Comparison of ENCODE assay signal across 20 cellular contexts in genomic region chr14:42370056-42370455, GRCh38.
DNase-seq lines count a peak whose midpoint lies in the region; ATAC-seq, FAIRE-seq and TF ChIP-seq lines count a peak whose summit lies in the region.
"Had no signal": no experiment of that assay in that cellular context is flagged by ENCODE, and none has a peak within 500 bp of the region (broad histone marks: within the 10 kb centered on the region; RNA-seq: fewer than 3 reads in every experiment).

No MANE protein-coding gene starts in this region.

- TF ChIP-seq RAD21 in GM12878 (IDR thresholded peaks at IDR 0.05; ENCODE audit: insufficient read depth, low read depth, low read length), result no peak

- in situ Hi-C loops in GM12878 (cut with MboI), result no loop called here

- DNase-seq in GM12878 (ENCODE audit: low read depth, low spot score), result no peak
- DNase-seq in body of pancreas, result no peak
- DNase-seq in hepatocyte (ENCODE audit: low spot score), result no peak
- DNase-seq: AML-193; Caco-2; CD4-positive, alpha-beta T cell; H9; KG1 had no signal

- POLR2A ChIA-PET in GM12878 (lab: Charles Lee), result no interaction called here

- H3K27me3 ChIP-seq in GM12878 (replicated peaks in 1 of 2; ENCODE audit: control insufficient read depth in 2 of 2, insufficient read depth in 2 of 2, low read length in 1 of 2) (no peaks in the 10 kb centered on the region), body of pancreas (no peaks in the 10 kb centered on the region), hepatocyte (no peaks in the 10 kb centered on the region)

- H3K9me3 ChIP-seq in GM12878 (replicated peaks; ENCODE audit: control insufficient read depth, insufficient read depth, low read length), result no peaks in the 10 kb centered on the region
- no peaks in the 10 kb centered on the region for H3K9me3 ChIP-seq in body of pancreas
- H3K9me3 ChIP-seq in hepatocyte (ENCODE audit: low read depth), result no peaks in the 10 kb centered on the region
- H3K9me3 ChIP-seq: A549, Caco-2 had no signal

- H3K4me3 ChIP-seq in GM12878, result no peak overlapping the region
- H3K4me3 ChIP-seq in body of pancreas, result no peak overlapping the region
- H3K4me3 ChIP-seq in hepatocyte, result no peak overlapping the region
- H3K4me3 ChIP-seq: A549 had no signal

- no peak for TF ChIP-seq CTCF in GM12878 (IDR thresholded peaks at IDR 0.05 in 2 of 3, conservative IDR thresholded peaks at IDR 0.05 in 1 of 3; ENCODE audit: control insufficient read depth in 2 of 3, extremely low read depth in 1 of 3, insufficient read depth in 1 of 3, low read depth in 3 of 3, low read length in 3 of 3)
- TF ChIP-seq CTCF in body of pancreas (IDR thresholded peaks at IDR 0.05), result no peak
- TF ChIP-seq CTCF in hepatocyte (IDR thresholded peaks at IDR 0.05; ENCODE audit: poor library complexity), result no peak

- intact Hi-C loops in GM12878 (cut with micrococcal nuclease; ENCODE audit: unreplicated experiment), result no loop called here
- intact Hi-C loops in body of pancreas (cut with DNase I), result no loop called here

- RAD21 ChIA-PET in GM12878 (lab: Charles Lee; ENCODE audit: unreplicated experiment), result no interaction called here

- TF ChIP-seq EP300 in GM12878 (IDR thresholded peaks at IDR 0.05; ENCODE audit: borderline replicate concordance in 1 of 2, control insufficient read depth in 1 of 2, low read depth in 2 of 2, low read length in 2 of 2), result no peak

- H4K20me1 ChIP-seq in GM12878 (ENCODE audit: control insufficient read depth, insufficient read depth) (no peaks in the 10 kb centered on the region), hepatocyte (ENCODE audit: insufficient read depth, poor library complexity, severe bottlenecking) (no peaks in the 10 kb centered on the region)

- SMC1A ChIA-PET in GM12878 (lab: Charles Lee; ENCODE audit: uncharacterized antibody, unreplicated experiment), result interaction anchor here (1.0 kb wide), 1 partner anchor 34 kb away, joined by 3 read pairs; no protein-coding TSS in a partner anchor

- no peak overlapping the region for H3K4me2 ChIP-seq in GM12878 (ENCODE audit: control insufficient read depth, insufficient read depth)
- H3K4me2 ChIP-seq in hepatocyte, result no peak overlapping the region
- H3K4me2 ChIP-seq: A549 had no signal

- H3K4me1 ChIP-seq in GM12878 (ENCODE audit: control insufficient read depth, insufficient read depth, low read length) (no peaks in the 10 kb centered on the region), body of pancreas (no peaks in the 10 kb centered on the region), hepatocyte (ENCODE audit: insufficient read depth) (no peaks in the 10 kb centered on the region)
- H3K4me1 ChIP-seq: A549, Caco-2 had no signal

- H3K36me3 ChIP-seq in GM12878 (ENCODE audit: control insufficient read depth in 2 of 2, insufficient read depth in 2 of 2, low read length in 1 of 2), result no peaks in the 10 kb centered on the region
- no peaks in the 10 kb centered on the region for H3K36me3 ChIP-seq in body of pancreas (replicated peaks in 1 of 2; ENCODE audit: insufficient read depth in 1 of 2, low read depth in 2 of 2)
- H3K36me3 ChIP-seq in hepatocyte (replicated peaks; ENCODE audit: insufficient read depth, low read depth), result no peaks in the 10 kb centered on the region

- no peak for FAIRE-seq in GM12878 (lab: Jason Lieb, UNC)
- FAIRE-seq: A549, D721Med, G401.6, GM12892, GM18507, H1 had no signal

- TF ChIP-seq POLR2A in GM12878 (IDR thresholded peaks at IDR 0.05; ENCODE audit: low read depth, low read length), result no peak
- TF ChIP-seq POLR2A in body of pancreas (IDR thresholded peaks at IDR 0.05), result no peak

- H3K27ac ChIP-seq in GM12878 (ENCODE audit: control insufficient read depth, insufficient read depth) (no peak overlapping the region), body of pancreas (no peak overlapping the region), hepatocyte (no peak overlapping the region)
- H3K27ac ChIP-seq: 22Rv1, A549, C4-2B had no signal

- 0% methylated on average over 1 of the region's 1 CpG for WGBS in GM12878 (ENCODE audit: insufficient coverage, insufficient replicate concordance, low lambda C conversion rate, missing lambda C conversion rate)
- 35 to 62% methylated on average over 1 of the region's 1 CpG for WGBS in body of pancreas, 2 donors
- 92% methylated on average over 1 of the region's 1 CpG for WGBS in hepatocyte (ENCODE audit: low lambda C conversion rate, missing lambda C conversion rate)

- CTCF ChIA-PET in GM12878 (lab: Yijun Ruan, JAX), result no interaction called here

- BruUV-seq in GM12878 (replicated peaks; lab: Mats Ljungman, UMichigan), result no TSS peak

- H3K79me2 ChIP-seq in GM12878 (ENCODE audit: control insufficient read depth, insufficient read depth, low read length), result no peaks in the 10 kb centered on the region
- H3K79me2 ChIP-seq in hepatocyte, result no peaks in the 10 kb centered on the region

- H3K9ac ChIP-seq in GM12878 (ENCODE audit: control insufficient read depth, insufficient read depth, low read length), result no peak overlapping the region

- H3K9me2 ChIP-seq in hepatocyte (replicated peaks; ENCODE audit: insufficient read depth), result no peaks in the 10 kb centered on the region

- ATAC-seq in GM18520 (IDR thresholded peaks at IDR 0.05; ENCODE audit: unreplicated experiment), result peak; percentile 40
- ATAC-seq in GM19452 (IDR thresholded peaks at IDR 0.05; ENCODE audit: unreplicated experiment), result peak; percentile 53
- peak; percentile 50 for ATAC-seq in HG02885 (IDR thresholded peaks at IDR 0.05; ENCODE audit: poor library complexity, unreplicated experiment)
- peak; percentile 30; the same call in 2 of the 3 replicates for ATAC-seq in GM12878
- no peak for ATAC-seq in HG03457 (IDR thresholded peaks at IDR 0.05; ENCODE audit: unreplicated experiment)
- ATAC-seq in body of pancreas, result no peak
- ATAC-seq: A549 had no signal

- H2AFZ ChIP-seq in GM12878 (ENCODE audit: control insufficient read depth, low read depth, low read length), result no peak overlapping the region
- H2AFZ ChIP-seq in hepatocyte, result no peak overlapping the region

TF ChIP-seq in GM12878, 131 proteins besides CTCF, POLR2A, EP300 and RAD21:
- TF ChIP-seq CHD4 (IDR thresholded peaks at IDR 0.05) (no peak), IRF4 (IDR thresholded peaks at IDR 0.05; ENCODE audit: low read depth, low read length) (no peak), BCLAF1 (IDR thresholded peaks at IDR 0.05) (no peak), KDM1A (IDR thresholded peaks at IDR 0.05; ENCODE audit: borderline replicate concordance) (no peak), MTA3 (IDR thresholded peaks at IDR 0.05; ENCODE audit: borderline replicate concordance, low read length) (no peak), SUZ12 (IDR thresholded peaks at IDR 0.05; ENCODE audit: unreplicated experiment) (no peak), CBX3 (IDR thresholded peaks at IDR 0.05; ENCODE audit: borderline replicate concordance, low read depth) (no peak), NRF1 (conservative IDR thresholded peaks at IDR 0.05; ENCODE audit: low read depth, low read length) (no peak), MYC (IDR thresholded peaks at IDR 0.05; ENCODE audit: insufficient read depth, insufficient read length, insufficient replicate concordance, low read length, severe bottlenecking) (no peak), IRF5 (IDR thresholded peaks at IDR 0.05; ENCODE audit: borderline replicate concordance) (no peak), GATAD2B (conservative IDR thresholded peaks at IDR 0.05; ENCODE audit: low read depth) (no peak), SMAD1 (IDR thresholded peaks at IDR 0.05; ENCODE audit: low read depth, partially characterized antibody) (no peak), SIN3A (IDR thresholded peaks at IDR 0.05; ENCODE audit: low read depth, low read length) (no peak), KAT2A (conservative IDR thresholded peaks at IDR 0.05; ENCODE audit: control insufficient read depth, low read depth, low read length) (no peak)

Comparison
In these comparisons a context has a peak if more than half of its experiments do, and no peak if none do; other contexts are left out.
1. ATAC-seq: peak in GM18520 (single experiment), GM19452 (single experiment), HG02885 (single experiment) and GM12878 (single experiment); none in HG03457 (single experiment) and body of pancreas (single experiment).